ENCODE assay signal across 36 cellular contexts in the genomic region with DNA sequence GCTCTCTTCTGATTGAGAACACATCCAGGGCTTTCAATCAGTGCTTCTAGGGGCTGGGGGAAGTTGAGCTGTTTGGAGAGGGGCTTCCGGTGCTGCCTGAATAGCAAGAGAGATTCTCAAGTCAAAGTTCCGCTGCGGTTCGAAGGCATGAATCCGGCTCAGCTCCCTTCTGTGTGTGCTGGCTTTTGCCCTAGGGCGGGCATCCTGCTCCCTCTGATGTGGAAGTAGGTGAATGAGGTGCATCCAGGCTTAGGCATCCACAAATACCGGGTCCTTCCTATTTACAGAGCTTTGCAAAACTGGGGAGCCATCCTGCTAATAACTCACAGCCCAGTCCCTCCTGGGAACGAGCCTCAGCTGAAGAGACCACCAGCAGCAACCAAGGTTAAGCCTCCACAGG.
"Had no signal": no experiment of that assay in that cellular context is flagged by ENCODE, and none has a peak within 500 bp of the region (broad histone marks: within the 10 kb centered on the region; RNA-seq: fewer than 3 reads in every experiment).

No MANE protein-coding gene starts in this region.

- H3K27me3 ChIP-seq: adrenal gland, ascending aorta, breast epithelium, cardiac muscle cell, esophagus muscularis mucosa, foreskin keratinocyte, gastrocnemius medialis, heart left ventricle had no signal

- H3K4me3 Mint-ChIP-seq: activated B cell treated with CpG ODN at 0.5 μM for 24 hours; activated CD8-positive, alpha-beta T cell treated with anti-CD3 and anti-CD28 coated beads for 36 hours; activated naive CD4-positive, alpha-beta T cell treated with anti-CD3 and anti-CD28 coated beads for 36 hours; activated naive CD4-positive, alpha-beta T cell treated with anti-CD3 and anti-CD28 coated beads, Interleukin-2, amount 50 U/mL, for 24 hours; activated naive CD8-positive, alpha-beta T cell treated with anti-CD3 and anti-CD28 coated beads for 36 hours; activated naive CD8-positive, alpha-beta T cell treated with anti-CD3 and anti-CD28 coated beads, Interleukin-2, amount 50 U/mL, for 24 hours; activated T-cell treated with anti-CD3 and anti-CD28 coated beads, Interleukin-2, amount 50 U/mL, for 4 hours; activated T-helper 1 cell treated with anti-CD3 and anti-CD28 coated beads, Interleukin-12 subunit alpha, Interleukin-12 subunit beta, Interleukin-2, Interleukin-4 antibody, amounts not matched to agents 30 ng/mL and 10 ng/mL and 1 ng/mL, durations not matched to agents 14 hours and 24 hours and 36 hours; dendritic cell treated with granulocyte-macrophage colony-stimulating factor and Interleukin-4, amounts not matched to agents 40 ng/mL and 50 ng/mL, for 4 days; effector memory CD8-positive, alpha-beta T cell; T-cell; T-helper 1 cell treated with Interleukin-12 subunit alpha and Interleukin-12 subunit beta and Interleukin-4 antibody, amounts not matched to agents 30 μg/mL and 1 μg/mL, for 36 hours had no signal

- DNase-seq: activated B cell treated with CpG ODN at 0.5 μM for 24 hours; activated CD4-positive, alpha-beta T cell treated with anti-CD3 and anti-CD28 coated beads for 48 hours; activated CD4-positive, alpha-beta T cell treated with anti-CD3 and anti-CD28 coated beads, Interleukin-2, amount 50 U/mL, for 1 hour; activated CD4-positive, alpha-beta T cell treated with anti-CD3 and anti-CD28 coated beads, Interleukin-2, amount 50 U/mL, for 48 hours; activated CD8-positive, alpha-beta memory T cell treated with anti-CD3 and anti-CD28 coated beads for 24 hours; activated CD8-positive, alpha-beta T cell treated with anti-CD3 and anti-CD28 coated beads for 36 hours; activated effector memory CD4-positive, alpha-beta T cell treated with anti-CD3 and anti-CD28 coated beads, Interleukin-2, amount 50 U/mL, for 16 hours; activated naive CD4-positive, alpha-beta T cell treated with anti-CD3 and anti-CD28 coated beads for 36 hours; activated naive CD8-positive, alpha-beta T cell treated with anti-CD3 and anti-CD28 coated beads for 36 hours; activated naive CD8-positive, alpha-beta T cell treated with anti-CD3 and anti-CD28 coated beads, Interleukin-2, amount 50 U/mL, for 24 hours; activated T-cell treated with anti-CD3 and anti-CD28 coated beads, Interleukin-2, amount 50 U/mL, for 4 hours; adrenal gland; amygdala; central memory CD4-positive, alpha-beta T cell; cerebellar nuclear complex; effector CD4-positive, alpha-beta T cell; effector memory CD8-positive, alpha-beta T cell; erythroblast; foreskin keratinocyte; gastrocnemius medialis; glutamatergic neuron; T-cell; T1000; WERI-Rb-1 had no signal

- H3K9me3 ChIP-seq: adrenal gland, ascending aorta, breast epithelium, esophagus muscularis mucosa, gastrocnemius medialis, heart left ventricle had no signal

- H3K36me3 Mint-ChIP-seq: activated naive CD4-positive, alpha-beta T cell treated with anti-CD3 and anti-CD28 coated beads, Interleukin-2, amount 50 U/mL, for 24 hours; activated naive CD8-positive, alpha-beta T cell treated with anti-CD3 and anti-CD28 coated beads for 36 hours; T-cell had no signal

- H3K4me1 ChIP-seq: breast epithelium, foreskin keratinocyte had no signal

- H3K27ac Mint-ChIP-seq: activated B cell treated with CpG ODN at 0.5 μM for 24 hours; activated CD8-positive, alpha-beta T cell treated with anti-CD3 and anti-CD28 coated beads for 36 hours; activated naive CD4-positive, alpha-beta T cell treated with anti-CD3 and anti-CD28 coated beads for 36 hours; activated naive CD4-positive, alpha-beta T cell treated with anti-CD3 and anti-CD28 coated beads, Interleukin-2, amount 50 U/mL, for 24 hours; activated naive CD8-positive, alpha-beta T cell treated with anti-CD3 and anti-CD28 coated beads for 36 hours; activated naive CD8-positive, alpha-beta T cell treated with anti-CD3 and anti-CD28 coated beads, Interleukin-2, amount 50 U/mL, for 24 hours; activated T-helper 1 cell treated with anti-CD3 and anti-CD28 coated beads, Interleukin-12 subunit alpha, Interleukin-12 subunit beta, Interleukin-2, Interleukin-4 antibody, amounts not matched to agents 30 ng/mL and 10 ng/mL and 1 ng/mL, durations not matched to agents 14 hours and 24 hours and 36 hours; activated T-helper 2 cell treated with anti-CD3 and anti-CD28 coated beads, Interferon-gamma antibody, Interleukin-2, Interleukin-4, amounts not matched to agents 10 μg/mL and 5 μg/mL and 100 μg/mL, durations not matched to agents 14 hours and 24 hours and 36 hours; dendritic cell treated with granulocyte-macrophage colony-stimulating factor and Interleukin-4, amounts not matched to agents 40 ng/mL and 50 ng/mL, for 4 days; effector memory CD8-positive, alpha-beta T cell; T-cell; T-helper 1 cell treated with Interleukin-12 subunit alpha and Interleukin-12 subunit beta and Interleukin-4 antibody, amounts not matched to agents 30 μg/mL and 1 μg/mL, for 36 hours had no signal

- H3K36me3 ChIP-seq: breast epithelium, cardiac muscle cell, gastrocnemius medialis, WERI-Rb-1 had no signal

- ATAC-seq: activated CD4-positive, CD25-positive, alpha-beta regulatory T cell treated with anti-CD3 and anti-CD28 coated beads, Interleukin-2, amount 50 U/mL, for 24 hours; activated CD8-positive, alpha-beta T cell treated with anti-CD3 and anti-CD28 coated beads for 36 hours; activated naive CD8-positive, alpha-beta T cell treated with anti-CD3 and anti-CD28 coated beads, Interleukin-2, amount 50 U/mL, for 24 hours; activated T-cell treated with anti-CD3 and anti-CD28 coated beads, Interleukin-2, amount 50 U/mL, for 4 hours; effector memory CD8-positive, alpha-beta T cell; foreskin keratinocyte; gastrocnemius medialis; heart left ventricle; T-cell had no signal

- H3K27ac ChIP-seq: adrenal gland, ascending aorta, breast epithelium, cardiac muscle cell, coronary artery, foreskin keratinocyte, gastrocnemius medialis, heart left ventricle, WERI-Rb-1 had no signal

- H3K27me3 Mint-ChIP-seq: activated B cell treated with CpG ODN at 0.5 μM for 24 hours; activated naive CD8-positive, alpha-beta T cell treated with anti-CD3 and anti-CD28 coated beads for 36 hours had no signal

- H3K9me3 Mint-ChIP-seq: activated B cell treated with CpG ODN at 0.5 μM for 24 hours; activated CD8-positive, alpha-beta T cell treated with anti-CD3 and anti-CD28 coated beads for 36 hours; activated naive CD4-positive, alpha-beta T cell treated with anti-CD3 and anti-CD28 coated beads for 36 hours; activated naive CD4-positive, alpha-beta T cell treated with anti-CD3 and anti-CD28 coated beads, Interleukin-2, amount 50 U/mL, for 24 hours; activated naive CD8-positive, alpha-beta T cell treated with anti-CD3 and anti-CD28 coated beads for 36 hours; activated naive CD8-positive, alpha-beta T cell treated with anti-CD3 and anti-CD28 coated beads, Interleukin-2, amount 50 U/mL, for 24 hours; activated T-cell treated with anti-CD3 and anti-CD28 coated beads, Interleukin-2, amount 50 U/mL, for 4 hours; activated T-helper 1 cell treated with anti-CD3 and anti-CD28 coated beads, Interleukin-12 subunit alpha, Interleukin-12 subunit beta, Interleukin-2, Interleukin-4 antibody, amounts not matched to agents 30 ng/mL and 10 ng/mL and 1 ng/mL, durations not matched to agents 14 hours and 24 hours and 36 hours; activated T-helper 2 cell treated with anti-CD3 and anti-CD28 coated beads, Interferon-gamma antibody, Interleukin-2, Interleukin-4, amounts not matched to agents 10 μg/mL and 5 μg/mL and 100 μg/mL, durations not matched to agents 14 hours and 24 hours and 36 hours; dendritic cell treated with granulocyte-macrophage colony-stimulating factor and Interleukin-4, amounts not matched to agents 40 ng/mL and 50 ng/mL, for 4 days; effector memory CD8-positive, alpha-beta T cell; T-cell; T-helper 1 cell treated with Interleukin-12 subunit alpha and Interleukin-12 subunit beta and Interleukin-4 antibody, amounts not matched to agents 30 μg/mL and 1 μg/mL, for 36 hours had no signal

- H3K4me3 ChIP-seq: adrenal gland, ascending aorta, breast epithelium, cardiac muscle cell, coronary artery, esophagus muscularis mucosa, gastrocnemius medialis, heart left ventricle had no signal
